In the genomic region with DNA sequence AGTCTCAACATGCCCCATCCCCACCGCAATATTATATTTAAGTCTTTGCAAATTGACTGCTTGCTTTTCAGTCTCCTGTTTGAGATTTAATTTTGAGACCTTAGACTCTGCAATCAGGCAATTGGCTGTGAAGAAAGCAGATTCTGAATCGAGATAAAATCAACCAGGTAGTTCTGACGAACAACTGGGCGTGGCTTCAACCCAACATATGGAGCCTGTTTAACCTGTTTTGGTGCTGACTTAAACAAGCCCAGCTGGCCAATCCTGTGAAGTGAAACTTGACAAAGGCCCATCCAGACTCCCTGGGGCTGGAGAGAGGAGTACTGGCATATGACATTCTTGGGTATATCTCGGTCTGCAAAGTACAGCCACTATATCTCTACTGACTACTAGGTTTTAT, we compare ENCODE assay signal across 9 cellular contexts. TPM values are rescaled to one million over a fixed set of nuclear protein-coding genes. Genes with fewer than 3 reads are reported as not detected.
DNase-seq lines count a peak whose midpoint lies in the region; ATAC-seq and TF ChIP-seq lines count a peak whose summit lies in the region.
"Had no signal": no experiment of that assay in that cellular context is flagged by ENCODE, and none has a peak within 500 bp of the region (broad histone marks: within the 10 kb centered on the region; RNA-seq: fewer than 3 reads in every experiment).

No MANE protein-coding gene starts in this region.

- no peak for ATAC-seq in HG02970 (IDR thresholded peaks at IDR 0.05; ENCODE audit: low FRiP score, unreplicated experiment)
- ATAC-seq in right cardiac atrium = no peak
- ATAC-seq: HepG2 had no signal

- 69% methylated on average over 5 of the region's 5 CpGs for WGBS in right cardiac atrium

- H3K9me3 Mint-ChIP-seq in type B pancreatic cell = peaks cover 8% of the 10 kb centered on the region

- no peaks in the 10 kb centered on the region for H3K4me1 ChIP-seq in right cardiac atrium (ENCODE audit: control insufficient read depth, insufficient read depth, low read length)

- no peak overlapping the region for H3K27ac ChIP-seq in right cardiac atrium (ENCODE audit: low read length)

- peaks cover 29% of the 10 kb centered on the region for H3K4me1 Mint-ChIP-seq in type B pancreatic cell (ENCODE audit: unreplicated experiment)

- no peak for TF ChIP-seq CTCF in type B pancreatic cell (conservative IDR thresholded peaks at IDR 0.05)

- no peaks in the 10 kb centered on the region for H3K27me3 ChIP-seq in right cardiac atrium (ENCODE audit: control insufficient read depth, insufficient read depth)

- H3K9me3 ChIP-seq in right cardiac atrium (ENCODE audit: control insufficient read depth, low read length) = peaks cover 2% of the 10 kb centered on the region

- H3K27ac Mint-ChIP-seq in type B pancreatic cell = peak overlapping the region; percentile 99

- H3K4me3 Mint-ChIP-seq in type B pancreatic cell = peak overlapping the region; percentile 69

- H3K27me3 Mint-ChIP-seq in type B pancreatic cell = no peaks in the 10 kb centered on the region

- H3K36me3 Mint-ChIP-seq in type B pancreatic cell = peaks cover 4% of the 10 kb centered on the region

- no peak overlapping the region for H3K4me3 ChIP-seq in right cardiac atrium (ENCODE audit: low read length)

- DNase-seq in LoVo (ENCODE audit: low spot score) = peak; percentile 83
- peak; percentile 27 for DNase-seq in RPMI8226
- peak; percentile 96 for DNase-seq in islet precursor cell
- no peak for DNase-seq in type B pancreatic cell (ENCODE audit: extremely low spot score, unreplicated experiment)
- no peak for DNase-seq in pons (ENCODE audit: low spot score)
- DNase-seq in right cardiac atrium = no peak
- DNase-seq: activated CD4-positive, alpha-beta T cell treated with anti-CD3 and anti-CD28 coated beads for 48 hours had no signal

- intact Hi-C loops in right cardiac atrium (cut with DNase I) = no loop called here

RNA-seq across cellular contexts. Expression of a gene that starts 9.8 kb away (rescaled TPM):
- total RNA-seq in type B pancreatic cell (ENCODE audit: low replicate concordance) = 27.2 and 34.0 TPM in 2 replicates
- 10 to 100 TPM; 54.3 to 73.1 (median 65.9) TPM for total RNA-seq in right cardiac atrium
- 28.1 TPM for polyA plus RNA-seq in right cardiac atrium

RNA-seq across cellular contexts. Expression of a gene that starts 53.4 kb away (rescaled TPM):
- total RNA-seq in type B pancreatic cell (ENCODE audit: low replicate concordance) (0.24 TPM in 1 of 2 replicates, not detected in the other), right cardiac atrium (not detected)
- not detected for polyA plus RNA-seq in right cardiac atrium
- total RNA-seq: HepG2 had no signal
- polyA plus RNA-seq: HepG2 had no signal

RNA-seq across cellular contexts. Expression of a gene that starts 59.7 kb away (rescaled TPM):
- 59.7 and 116 TPM in 2 replicates for total RNA-seq in type B pancreatic cell (ENCODE audit: low replicate concordance)
- 10 to 100 TPM; 43.5 to 61.2 (median 51.5) TPM for total RNA-seq in right cardiac atrium
- 22.0 TPM for polyA plus RNA-seq in right cardiac atrium

Comparison
In these comparisons a context has a peak if more than half of its experiments do, and no peak if none do; other contexts are left out.
1. DNase-seq: peak in LoVo (single experiment), RPMI8226 (single experiment) and islet precursor cell (single experiment); none in type B pancreatic cell (single experiment), pons (single experiment) and right cardiac atrium (0 of 3).